Comparison of ENCODE assay signal across 1 cellular context in the genomic region with DNA sequence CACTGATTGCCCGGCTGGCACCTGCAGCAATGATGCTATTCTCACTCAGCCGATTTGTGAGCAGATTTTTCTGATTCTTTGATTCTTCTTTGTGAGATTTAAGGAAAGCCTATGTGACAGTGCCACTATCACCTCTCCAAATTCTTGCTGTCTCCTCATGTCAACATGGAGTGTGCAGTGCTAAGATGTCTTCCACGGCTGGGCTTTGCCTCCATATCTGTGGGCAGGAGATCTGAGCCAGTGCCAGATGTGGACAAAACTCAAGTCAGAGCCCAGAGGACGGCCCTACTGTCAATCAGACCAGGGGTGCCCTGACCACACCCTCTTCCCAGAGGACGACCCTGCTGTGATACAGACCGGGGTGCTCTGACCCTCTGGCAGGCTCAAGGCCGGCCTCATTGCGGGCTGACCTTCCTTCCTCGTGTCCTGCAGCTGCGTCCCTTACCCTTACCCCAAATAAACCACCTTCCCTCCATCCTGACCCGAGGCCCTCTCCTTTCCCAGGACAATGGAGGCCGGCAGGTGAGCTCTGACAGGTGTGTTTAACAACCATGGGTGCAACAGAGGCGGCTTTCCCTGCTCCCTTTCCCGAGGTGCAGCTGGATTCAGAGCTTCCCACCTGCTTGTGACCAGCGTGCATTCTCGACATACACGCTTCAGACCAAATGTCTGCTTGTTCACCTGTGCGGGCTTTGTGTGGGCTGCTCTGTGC.
TF ChIP-seq lines count a peak whose summit lies in the region.

No MANE protein-coding gene starts in this region.

TF ChIP-seq in SK-N-SH treated with all-trans-retinoic acid at 6 μM for 48 hours, 23 proteins besides CTCF, POLR2A, EP300 and RAD21 (continued from another document):
- no peak for TF ChIP-seq TSHZ2 (CRISPR knock-in tag; IDR thresholded peaks at IDR 0.05)
- TF ChIP-seq GLIS3 (CRISPR knock-in tag; IDR thresholded peaks at IDR 0.05) = no peak
- TF ChIP-seq ISL1 (CRISPR knock-in tag; IDR thresholded peaks at IDR 0.05) = no peak
- TF ChIP-seq ZNF70 (CRISPR knock-in tag; IDR thresholded peaks at IDR 0.05) = no peak
- TF ChIP-seq ZNF565 (CRISPR knock-in tag; conservative IDR thresholded peaks at IDR 0.05; ENCODE audit: low read depth) = no peak
- no peak for TF ChIP-seq ZFP3 (CRISPR knock-in tag; IDR thresholded peaks at IDR 0.05)
